Comparison of ENCODE assay signal across 29 cellular contexts in genomic region chr15:42503822-42504221, GRCh38. TPM values are rescaled to one million over a fixed set of nuclear protein-coding genes. Genes with fewer than 3 reads are reported as not detected.
DNase-seq lines count a peak whose midpoint lies in the region; ATAC-seq and TF ChIP-seq lines count a peak whose summit lies in the region.
"Had no signal": no experiment of that assay in that cellular context is flagged by ENCODE, and none has a peak within 500 bp of the region (broad histone marks: within the 10 kb centered on the region; RNA-seq: fewer than 3 reads in every experiment).

No MANE protein-coding gene starts in this region.

- H3K4me1 ChIP-seq in spleen, result peaks cover 55 to 99% (median 79%) of the 10 kb centered on the region in 6 donors
- H3K4me1 ChIP-seq: neural progenitor cell had no signal

- no peak overlapping the region for H3K9ac ChIP-seq in SU-DHL-6 (ENCODE audit: low read length)
- H3K9ac ChIP-seq: BLaER1, GM23248, neural progenitor cell had no signal

- H3F3A ChIP-seq in SU-DHL-6 (ENCODE audit: insufficient read depth), result peaks cover 11% of the 10 kb centered on the region

- 65 to 79% (median 68%) methylated on average over 1 of the region's 1 CpG for WGBS in spleen, 5 donors

- H3K27ac ChIP-seq in SU-DHL-6 (ENCODE audit: low read depth, low read length) (peak overlapping the region; percentile 71; the same call in 1 of the 2 replicates), spleen (peak overlapping the region in 6 of 8 donors; percentile 2 to 67 (median 54))
- H3K27ac ChIP-seq: BLaER1, esophagus squamous epithelium, foreskin keratinocyte, GM23248, left ventricle myocardium inferior, neural progenitor cell had no signal

- H3K36me3 ChIP-seq in GM06990 (ENCODE audit: control insufficient read depth, insufficient read depth, low read length), result no peaks in the 10 kb centered on the region
- H3K36me3 ChIP-seq in SU-DHL-6 (ENCODE audit: low read length), result no peaks in the 10 kb centered on the region
- H3K36me3 ChIP-seq in spleen, result peaks cover 0 to 30% (median 0%) of the 10 kb centered on the region in 6 donors
- H3K36me3 ChIP-seq: esophagus squamous epithelium, left ventricle myocardium inferior, neural progenitor cell, tibial nerve had no signal

- H3K27me3 ChIP-seq in GM06990 (replicated peaks; ENCODE audit: control insufficient read depth, insufficient read depth, low read length), result no peaks in the 10 kb centered on the region
- H3K27me3 ChIP-seq in SU-DHL-6 (ENCODE audit: low read length), result no peaks in the 10 kb centered on the region
- H3K27me3 ChIP-seq in spleen (replicated peaks in 1 of 7), result no peaks in the 10 kb centered on the region
- H3K27me3 ChIP-seq: BLaER1, dorsolateral prefrontal cortex, esophagus squamous epithelium, foreskin keratinocyte, heart left ventricle, neural progenitor cell, tibial nerve had no signal

- peak overlapping the region; percentile 51 for H3K4me2 ChIP-seq in SU-DHL-6 (ENCODE audit: low read depth, low read length, poor library complexity, severe bottlenecking)
- H3K4me2 ChIP-seq: BLaER1, neural progenitor cell had no signal

- no peaks in the 10 kb centered on the region for H3K9me3 ChIP-seq in SU-DHL-6 (ENCODE audit: insufficient read depth, low read length)
- H3K9me3 ChIP-seq in spleen, result no peaks in the 10 kb centered on the region
- H3K9me3 ChIP-seq: BLaER1, esophagus squamous epithelium, heart left ventricle, left ventricle myocardium inferior, tibial nerve had no signal

- TF ChIP-seq POLR2A in spleen (IDR thresholded peaks at IDR 0.05), result no peak

- peaks cover 67% of the 10 kb centered on the region for H3K79me2 ChIP-seq in SU-DHL-6 (ENCODE audit: insufficient read depth, low read length)

- no peak overlapping the region for H2AFZ ChIP-seq in SU-DHL-6 (ENCODE audit: low read depth, low read length, severe bottlenecking)
- H2AFZ ChIP-seq: GM23248, neural progenitor cell had no signal

- in situ Hi-C loops in KBM-7 (cut with MboI; ENCODE audit: low pct_unique_long_range_greater_than_20kb, low sequenced_read_pairs), result no loop called here

- no peaks in the 10 kb centered on the region for H3K9me2 ChIP-seq in SU-DHL-6 (replicated peaks; ENCODE audit: insufficient read depth, low read length)

- no peak for TF ChIP-seq CTCF in GM06990 (IDR thresholded peaks at IDR 0.05; ENCODE audit: insufficient read depth, low read length, poor library complexity, severe bottlenecking)
- TF ChIP-seq CTCF in SU-DHL-6 (IDR thresholded peaks at IDR 0.05; ENCODE audit: insufficient read depth, low read length, poor library complexity, severe bottlenecking), result no peak
- no peak for TF ChIP-seq CTCF in spleen (IDR thresholded peaks at IDR 0.05 in 8 of 11, conservative IDR thresholded peaks at IDR 0.05 in 3 of 11)

- no peak overlapping the region for H3K4me3 ChIP-seq in GM06990 (replicated peaks; ENCODE audit: low read depth, low read length)
- H3K4me3 ChIP-seq in SU-DHL-6 (ENCODE audit: insufficient read depth, low read length, poor library complexity, severe bottlenecking), result no peak overlapping the region
- H3K4me3 ChIP-seq in spleen, result no peak overlapping the region
- H3K4me3 ChIP-seq: BLaER1, dorsolateral prefrontal cortex, esophagus squamous epithelium, GM23248, heart left ventricle, left ventricle myocardium inferior, neural progenitor cell, tibial nerve had no signal

- no peak for ATAC-seq in SK-N-SH treated with all-trans-retinoic acid at 6 μM for 48 hours
- no peak for ATAC-seq in GM18907 (IDR thresholded peaks at IDR 0.05; ENCODE audit: unreplicated experiment)
- ATAC-seq: foreskin keratinocyte, heart left ventricle had no signal

- peak; percentile 28 for DNase-seq in GM06990 (ENCODE audit: extremely low read depth, insufficient read length)
- DNase-seq in KBM-7, result peak; percentile 33
- no peak for DNase-seq in spleen
- DNase-seq in stimulated activated naive CD4-positive, alpha-beta T cell treated with Interleukin-2 at 50 U/mL for 16 hours (lab: John Stamatoyannopoulos, UW), result no peak
- DNase-seq: activated CD4-positive, alpha-beta memory T cell treated with anti-CD3 and anti-CD28 coated beads, Interleukin-2, amount 10 ng/mL, durations not matched to agents 7 days and 5 days; activated CD4-positive, alpha-beta T cell treated with anti-CD3 and anti-CD28 coated beads for 1 hour; COR-L47; DMS53; dorsolateral prefrontal cortex; esophagus squamous epithelium; foreskin keratinocyte; GM23248; heart left ventricle; HFFc6; IMR-90; left ventricle myocardium inferior; mesendoderm; NCI-H1417; NCI-H2081; NCI-H524 treated with DMSO at 0.1 percent for 48 hours; SHP77; small intestine; stimulated activated CD4-positive, alpha-beta T cell treated with anti-CD3 and anti-CD28 coated beads, Interleukin-2, amount 100 ng/mL, for 24 hours had no signal

- intact Hi-C loops in spleen (cut with DNase I; ENCODE audit: low total_unique reads), result no loop called here

- H4K20me1 ChIP-seq in SU-DHL-6 (ENCODE audit: low read depth, low read length), result no peaks in the 10 kb centered on the region

TF ChIP-seq in SK-N-SH treated with all-trans-retinoic acid at 6 μM for 48 hours, 23 proteins besides CTCF, POLR2A, EP300 and RAD21:
- no peak for TF ChIP-seq ZNF8 (CRISPR knock-in tag; IDR thresholded peaks at IDR 0.05)
- no peak for TF ChIP-seq OSR1 (CRISPR knock-in tag; IDR thresholded peaks at IDR 0.05)
- TF ChIP-seq SNAI2 (CRISPR knock-in tag; IDR thresholded peaks at IDR 0.05), result no peak
- TF ChIP-seq GLIS3 (CRISPR knock-in tag; IDR thresholded peaks at IDR 0.05), result no peak
- no peak for TF ChIP-seq ZFP30 (CRISPR knock-in tag; IDR thresholded peaks at IDR 0.05)
- TF ChIP-seq ARNTL (CRISPR knock-in tag; IDR thresholded peaks at IDR 0.05; ENCODE audit: borderline replicate concordance, low read depth), result no peak
- TF ChIP-seq ISL1 (CRISPR knock-in tag; IDR thresholded peaks at IDR 0.05), result no peak

RNA-seq across cellular contexts. Expression of gene SNAP23, which starts 8.4 kb away (rescaled TPM):
- total RNA-seq in spleen, result 100 to 1,000 TPM in 6 of 7 donors, 10 to 100 TPM in 1; 98.8 to 151 (median 115) TPM
- polyA plus RNA-seq in spleen, result 10 to 100 TPM; 60.8 to 79.9 (median 66.7) TPM

RNA-seq across cellular contexts. Expression of gene ZNF106, which starts 12.9 kb away (rescaled TPM):
- total RNA-seq in spleen, result 10 to 100 TPM; 62.5 to 93.3 (median 75.7) TPM
- polyA plus RNA-seq in spleen, result 1 to 10 TPM; 4.6 to 9.2 (median 5.3) TPM

RNA-seq across cellular contexts. Expression of gene LRRC57, which starts 44.8 kb away (rescaled TPM):
- total RNA-seq in spleen, result 10 to 100 TPM; 11.5 to 21.4 (median 17.9) TPM
- polyA plus RNA-seq in spleen, result 1 to 10 TPM; 3.9 to 7.8 (median 5.9) TPM

RNA-seq across cellular contexts. Expression of gene HAUS2, which starts 44.8 kb away (rescaled TPM):
- total RNA-seq in spleen, result 10 to 100 TPM; 15.3 to 33.7 (median 19.9) TPM
- 10 to 100 TPM in 1 of 3 donors, 1 to 10 TPM in 2; 6.7 to 13.7 (median 8.7) TPM for polyA plus RNA-seq in spleen

Comparison
In these comparisons a context has a peak if more than half of its experiments do, and no peak if none do; other contexts are left out.
1. DNase-seq: peak in GM06990 (single experiment) and KBM-7 (single experiment); none in spleen (single experiment) and stimulated activated naive CD4-positive, alpha-beta T cell treated with Interleukin-2 at 50 U/mL for 16 hours (single experiment).